ENCODE assay signal across 25 cellular contexts in the genomic region with DNA sequence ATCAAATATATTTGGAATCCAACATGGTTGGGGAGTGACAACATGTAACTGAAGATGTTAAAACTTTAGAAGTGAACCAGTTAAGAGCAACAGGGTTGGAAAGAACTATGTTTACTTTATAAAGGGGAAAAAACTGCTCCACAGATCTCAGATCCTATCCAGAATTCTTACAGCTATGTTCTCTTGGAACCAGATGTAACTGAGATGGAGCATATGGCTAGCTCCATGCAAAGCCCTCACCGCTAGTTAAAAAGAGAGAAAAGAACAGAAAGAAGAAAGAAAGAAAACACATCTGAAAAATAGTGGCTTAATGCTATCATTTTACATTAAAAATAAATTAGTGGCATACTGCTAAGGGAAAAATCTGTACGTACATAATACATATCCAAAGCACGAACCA.
"Had no signal": no experiment of that assay in that cellular context is flagged by ENCODE, and none has a peak within 500 bp of the region (broad histone marks: within the 10 kb centered on the region; RNA-seq: fewer than 3 reads in every experiment).

No MANE protein-coding gene starts in this region.

- DNase-seq: activated CD4-positive, alpha-beta T cell treated with anti-CD3 and anti-CD28 coated beads for 48 hours; activated CD4-positive, alpha-beta T cell treated with anti-CD3 and anti-CD28 coated beads, Interleukin-2, amount 50 U/mL, for 1 hour; activated CD4-positive, alpha-beta T cell treated with anti-CD3 and anti-CD28 coated beads, Interleukin-2, amount 50 U/mL, for 48 hours; activated CD4-positive, CD25-positive, alpha-beta regulatory T cell; activated CD8-positive, alpha-beta memory T cell treated with anti-CD3 and anti-CD28 coated beads for 24 hours; activated CD8-positive, alpha-beta T cell treated with anti-CD3 and anti-CD28 coated beads for 36 hours; activated effector memory CD4-positive, alpha-beta T cell treated with Interleukin-2 at 50 U/mL for 16 hours; activated gamma-delta T cell treated with Interleukin-2 at 50 U/mL for 16 hours; activated naive CD4-positive, alpha-beta T cell treated with Interleukin-2 at 50 U/mL for 16 hours; activated T-cell treated with anti-CD3 and anti-CD28 coated beads, Interleukin-2, amount 50 U/mL, for 4 hours; adrenal gland; amygdala; aorta; body of pancreas; cerebellar nuclear complex; colonic mucosa; effector CD8-positive, alpha-beta T cell; esophagus squamous epithelium; foreskin melanocyte; heart left ventricle; T-helper 2 cell had no signal

- H3K4me3 Mint-ChIP-seq: activated CD8-positive, alpha-beta T cell treated with anti-CD3 and anti-CD28 coated beads for 36 hours; activated T-cell treated with anti-CD3 and anti-CD28 coated beads, Interleukin-2, amount 50 U/mL, for 4 hours; activated T-helper 17 cell treated with anti-CD3 and anti-CD28 coated beads, Interleukin-2, amount 50 U/mL, for 72 hours had no signal

- H3K9me3 Mint-ChIP-seq: activated T-cell treated with anti-CD3 and anti-CD28 coated beads, Interleukin-2, amount 50 U/mL, for 4 hours; activated T-helper 17 cell treated with anti-CD3 and anti-CD28 coated beads, Interleukin-2, amount 50 U/mL, for 72 hours had no signal

- ATAC-seq: activated CD8-positive, alpha-beta T cell treated with anti-CD3 and anti-CD28 coated beads for 36 hours; activated naive CD4-positive, alpha-beta T cell treated with anti-CD3 and anti-CD28 coated beads, Interleukin-2, amount 50 U/mL, for 72 hours; activated T-cell treated with anti-CD3 and anti-CD28 coated beads, Interleukin-2, amount 50 U/mL, for 4 hours; activated T-helper 17 cell treated with anti-CD3 and anti-CD28 coated beads, Interleukin-2, amount 50 U/mL, for 72 hours; body of pancreas; heart left ventricle had no signal

- H3K27ac Mint-ChIP-seq: activated CD8-positive, alpha-beta T cell treated with anti-CD3 and anti-CD28 coated beads for 36 hours; activated naive CD4-positive, alpha-beta T cell treated with anti-CD3 and anti-CD28 coated beads, Interleukin-2, amount 50 U/mL, for 72 hours; activated T-helper 17 cell treated with anti-CD3 and anti-CD28 coated beads, Interleukin-2, amount 50 U/mL, for 72 hours had no signal

- H3K4me1 Mint-ChIP-seq: activated T-helper 17 cell treated with anti-CD3 and anti-CD28 coated beads, Interleukin-2, amount 50 U/mL, for 72 hours had no signal

- FAIRE-seq: endometrium, endothelial cell of umbilical vein had no signal

- H3K27me3 Mint-ChIP-seq: activated CD8-positive, alpha-beta T cell treated with anti-CD3 and anti-CD28 coated beads for 36 hours; activated T-helper 17 cell treated with anti-CD3 and anti-CD28 coated beads, Interleukin-2, amount 50 U/mL, for 72 hours had no signal
